ENCODE assay signal across 13 cellular contexts in genomic region chr11:77470504-77470903, GRCh38. TPM values are rescaled to one million over a fixed set of nuclear protein-coding genes. Genes with fewer than 3 reads are reported as not detected.
A peak's percentile ranks its signal among the peaks of the same experiment; 100 is the strongest.
DNase-seq lines count a peak whose midpoint lies in the region; ATAC-seq, FAIRE-seq and TF ChIP-seq lines count a peak whose summit lies in the region.
"Had no signal": no experiment of that assay in that cellular context is flagged by ENCODE, and none has a peak within 500 bp of the region (broad histone marks: within the 10 kb centered on the region; RNA-seq: fewer than 3 reads in every experiment).

No MANE protein-coding gene starts in this region.

- no peaks in the 10 kb centered on the region for H3K9me3 ChIP-seq in OCI-LY3 (ENCODE audit: insufficient read depth, low read length)
- no peaks in the 10 kb centered on the region for H3K9me3 ChIP-seq in small intestine (ENCODE audit: control insufficient read depth, low read depth)
- no peaks in the 10 kb centered on the region for H3K9me3 ChIP-seq in body of pancreas

- H3K27ac ChIP-seq in OCI-LY3 (ENCODE audit: low read length) (peak overlapping the region; percentile 16), small intestine (ENCODE audit: low read depth in 1 of 2, low read length in 1 of 2) (peak overlapping the region; percentile 29 to 61), body of pancreas (peak overlapping the region in 1 of 4 donors; percentile 92)

- DNase-seq in small intestine (peak; percentile 59), body of pancreas (no peak)
- DNase-seq: activated CD4-positive, alpha-beta T cell treated with anti-CD3 and anti-CD28 coated beads for 36 hours; DMS79; NCI-H2029 treated with DMSO at 0.1 percent for 48 hours; nucleus accumbens had no signal

- peak overlapping the region; percentile 63 for H3K4me2 ChIP-seq in OCI-LY3 (ENCODE audit: low read length)

- FAIRE-seq in small intestine (lab: Jason Lieb, UNC) = no peak
- FAIRE-seq: endometrium had no signal

- peak overlapping the region; percentile 59 for H2AFZ ChIP-seq in OCI-LY3 (ENCODE audit: low read depth, low read length)

- H3K27me3 ChIP-seq in OCI-LY3 (ENCODE audit: low read depth, low read length) = no peaks in the 10 kb centered on the region
- H3K27me3 ChIP-seq in small intestine (ENCODE audit: control insufficient read depth in 2 of 2, insufficient read depth in 2 of 2, low read length in 2 of 2) = no peaks in the 10 kb centered on the region
- H3K27me3 ChIP-seq in body of pancreas = no peaks in the 10 kb centered on the region

- peak overlapping the region; percentile 11; the same call in 1 of the 2 replicates for H3K9ac ChIP-seq in OCI-LY3 (ENCODE audit: low read length)

- H3K4me1 ChIP-seq in OCI-LY3 (ENCODE audit: low read length) (peaks cover 28% of the 10 kb centered on the region), small intestine (ENCODE audit: control insufficient read depth in 2 of 2, insufficient read depth in 1 of 2, low read depth in 1 of 2, low read length in 1 of 2) (peaks cover 2 to 13% of the 10 kb centered on the region in 2 donors), body of pancreas (peaks cover 36% of the 10 kb centered on the region)

- WGBS in small intestine, 3 donors = 13 to 56% (median 29%) methylated on average over 2 of the region's 2 CpGs
- WGBS in body of pancreas, 2 donors = 73 to 78% methylated on average over 2 of the region's 2 CpGs

- no peaks in the 10 kb centered on the region for H4K20me1 ChIP-seq in OCI-LY3 (ENCODE audit: insufficient read depth, low read length)

- no peak for TF ChIP-seq CTCF in OCI-LY3 (IDR thresholded peaks at IDR 0.05; ENCODE audit: low read depth, low read length)
- no peak for TF ChIP-seq CTCF in body of pancreas (IDR thresholded peaks at IDR 0.05)

- H3K4me3 ChIP-seq in OCI-LY3 (ENCODE audit: low read length) (peak overlapping the region; percentile 24), small intestine (ENCODE audit: low read depth in 1 of 2, low read length in 2 of 2) (peak overlapping the region in 1 of 2 donors; percentile 10), body of pancreas (no peak overlapping the region)

- TF ChIP-seq POLR2A in body of pancreas (IDR thresholded peaks at IDR 0.05) = no peak

- H3K36me3 ChIP-seq in OCI-LY3 (replicated peaks; ENCODE audit: low read depth, low read length) (no peaks in the 10 kb centered on the region), small intestine (ENCODE audit: control insufficient read depth in 2 of 2, insufficient read depth in 2 of 2, low read length in 2 of 2) (no peaks in the 10 kb centered on the region), body of pancreas (replicated peaks in 1 of 2; ENCODE audit: insufficient read depth in 1 of 2, low read depth in 2 of 2) (no peaks in the 10 kb centered on the region)

- H3K79me2 ChIP-seq in OCI-LY3 (ENCODE audit: low read length) = no peaks in the 10 kb centered on the region

- intact Hi-C loops in body of pancreas (cut with DNase I) = no loop called here

- ATAC-seq in GM18868 (IDR thresholded peaks at IDR 0.05; ENCODE audit: unreplicated experiment) (peak; percentile 29), HG02852 (IDR thresholded peaks at IDR 0.05; ENCODE audit: unreplicated experiment) (peak; percentile 52), body of pancreas (no peak), HG03196 (IDR thresholded peaks at IDR 0.05; ENCODE audit: unreplicated experiment) (no peak), GM19351 (IDR thresholded peaks at IDR 0.05; ENCODE audit: unreplicated experiment) (no peak)
- ATAC-seq: activated CD4-positive, alpha-beta T cell treated with anti-CD3 and anti-CD28 coated beads for 36 hours; Right ventricle myocardium inferior had no signal

RNA-seq across cellular contexts. Expression of gene PAK1, which starts 3.4 kb away (rescaled TPM):
- 10 to 100 TPM; 35.0 to 60.0 (median 50.3) TPM for polyA plus RNA-seq in small intestine
- total RNA-seq in body of pancreas = 10 to 100 TPM; 14.5 to 65.6 TPM

Comparison
In these comparisons a context has a peak if more than half of its experiments do, and no peak if none do; other contexts are left out.
1. ATAC-seq: peak in GM18868 (single experiment) and HG02852 (single experiment); none in body of pancreas (single experiment), HG03196 (single experiment) and GM19351 (single experiment).